8 cellular contexts compared by ENCODE assay signal in genomic region chr16:88857728-88858339, GRCh38. TPM values are rescaled to one million over a fixed set of nuclear protein-coding genes. Genes with fewer than 3 reads are reported as not detected.
DNase-seq lines count a peak whose midpoint lies in the region; ATAC-seq and TF ChIP-seq lines count a peak whose summit lies in the region.

No MANE protein-coding gene starts in this region.

- H3F3A ChIP-seq in GM23248 (ENCODE audit: insufficient read depth) = no peaks in the 10 kb centered on the region; the same call in 1 of the 2 replicates

- in situ Hi-C loops in GM23248 (cut with MboI) = no loop called here

- 12 to 14% methylated on average over 12 of the region's 12 CpGs for WGBS in GM23248 (ENCODE audit: low coverage in 1 of 2, low lambda C conversion rate in 2 of 2, missing lambda C conversion rate in 2 of 2), 2 experiments
- 19 to 21% methylated on average over 12 of the region's 12 CpGs for WGBS in ectodermal cell, 2 experiments

- no peaks in the 10 kb centered on the region for H3K9me2 ChIP-seq in GM23248 (ENCODE audit: insufficient read depth)

- DNase-seq in DND-41 (peak; percentile 75), GM23248 (peak; percentile 92), NCI-H2227 treated with DMSO at 0.1 percent for 48 hours (lab: John Stamatoyannopoulos, UW) (peak; percentile 7), medulla oblongata (ENCODE audit: extremely low spot score) (peak; percentile 86)
- peak; percentile 79 to 82 for DNase-seq in activated CD4-positive, alpha-beta T cell treated with anti-CD3 and anti-CD28 coated beads, Interleukin-2, amount 50 U/mL, for 48 hours
- peak; percentile 58 to 61 (median 60) for DNase-seq in stimulated activated CD4-positive, alpha-beta T cell treated with anti-CD3 and anti-CD28 coated beads, TNF-alpha, amount 100 ng/mL, for 4 hours (ENCODE audit: low read depth in 3 of 3)

- peaks cover 12% of the 10 kb centered on the region for H4K20me1 ChIP-seq in DND-41 (ENCODE audit: insufficient read depth, low read length)
- H4K20me1 ChIP-seq in GM23248 (ENCODE audit: insufficient read depth) = no peaks in the 10 kb centered on the region

- peak overlapping the region; percentile 58 to 87; a peak in 3 of 4 replicates for H3K4me3 ChIP-seq in DND-41 (ENCODE audit: low read depth in 1 of 2, low read length in 2 of 2)
- H3K4me3 ChIP-seq in GM23248 = peak overlapping the region; percentile 92
- H3K4me3 ChIP-seq in ectodermal cell (ENCODE audit: insufficient read depth, low read depth, low read length) = peak overlapping the region; percentile 98

- H3K79me2 ChIP-seq in DND-41 (ENCODE audit: insufficient read depth, low read length) (peaks cover 24% of the 10 kb centered on the region), GM23248 (ENCODE audit: insufficient read depth) (peaks cover 27% of the 10 kb centered on the region; the same call in 1 of the 2 replicates)

- H3K27me3 ChIP-seq in DND-41 (ENCODE audit: insufficient read depth, low read length, poor library complexity) = no peaks in the 10 kb centered on the region
- H3K27me3 ChIP-seq in GM23248 (replicated peaks; ENCODE audit: insufficient read depth) = no peaks in the 10 kb centered on the region
- H3K27me3 ChIP-seq in ectodermal cell (ENCODE audit: control insufficient read depth, insufficient read depth, low read length, poor library complexity, severe bottlenecking) = no peaks in the 10 kb centered on the region

- H3K4me1 ChIP-seq in DND-41 (ENCODE audit: insufficient read depth, low read length) (peaks cover 24% of the 10 kb centered on the region), GM23248 (ENCODE audit: insufficient read depth) (peaks cover 8% of the 10 kb centered on the region; the same call in 1 of the 2 replicates), ectodermal cell (ENCODE audit: control insufficient read depth, insufficient read depth, low read length) (peaks cover 10% of the 10 kb centered on the region)

- peak; percentile 81 for TF ChIP-seq CTCF in DND-41 (IDR thresholded peaks at IDR 0.05; ENCODE audit: borderline replicate concordance, extremely low read depth, low read length, poor library complexity, severe bottlenecking)

- H3K9ac ChIP-seq in DND-41 (ENCODE audit: low read depth, low read length) (peak overlapping the region; percentile 76), GM23248 (peak overlapping the region; percentile 79)

- H3K36me3 ChIP-seq in DND-41 (ENCODE audit: insufficient read depth, low read length) (peaks cover 38% of the 10 kb centered on the region), GM23248 (ENCODE audit: low read depth) (no peaks in the 10 kb centered on the region), ectodermal cell (ENCODE audit: control insufficient read depth, insufficient read depth, low read length) (peaks cover 13% of the 10 kb centered on the region)

- peak overlapping the region; percentile 88 for H3K4me2 ChIP-seq in DND-41 (ENCODE audit: insufficient read depth, low read length)
- H3K4me2 ChIP-seq in GM23248 (ENCODE audit: unreplicated experiment) = peak overlapping the region; percentile 91

- H2AFZ ChIP-seq in DND-41 (ENCODE audit: low read depth, low read length) (peak overlapping the region; percentile 97), GM23248 (peak overlapping the region; percentile 89)

- H3K27ac ChIP-seq in DND-41 (ENCODE audit: low read length) (peak overlapping the region; percentile 70), GM23248 (no peak overlapping the region), ectodermal cell (ENCODE audit: insufficient read depth, low read depth, low read length, poor library complexity, severe bottlenecking) (no peak overlapping the region)

- H3K9me3 ChIP-seq in DND-41 (ENCODE audit: insufficient read depth, low read length, severe bottlenecking) (no peaks in the 10 kb centered on the region), GM23248 (ENCODE audit: low read depth) (no peaks in the 10 kb centered on the region), ectodermal cell (ENCODE audit: control insufficient read depth, low read length) (no peaks in the 10 kb centered on the region)

- ATAC-seq in DND-41 (ENCODE audit: insufficient read depth, low read depth) = peak; percentile 74
- no peak for ATAC-seq in HG03280 (IDR thresholded peaks at IDR 0.05; ENCODE audit: unreplicated experiment)

RNA-seq across cellular contexts. Expression of gene TRAPPC2L, which starts 0.9 kb away (rescaled TPM):
- total RNA-seq in GM23248 (2014; rRNA removed; shearing (Covaris generic)) = 18.7 and 20.4 TPM in 2 replicates
- polyA plus RNA-seq in GM23248 (2016; fragmentation: Nextera tagmentation; extraction: Ambion mirVana) = 83.2 and 90.9 TPM in 2 replicates
- 98.9 TPM for polyA plus RNA-seq in ectodermal cell (2013, experiment 1 of 4)
- polyA plus RNA-seq in ectodermal cell (2013, experiment 2 of 4) = 91.2 TPM
- polyA plus RNA-seq in ectodermal cell (2013, experiment 3 of 4) = 65.1 TPM
- polyA plus RNA-seq in ectodermal cell (2013, experiment 4 of 4) = 84.7 TPM

RNA-seq across cellular contexts. Expression of gene GALNS, which starts 1.1 kb away (rescaled TPM):
- 21.5 and 24.0 TPM in 2 replicates for total RNA-seq in GM23248 (2014; rRNA removed; shearing (Covaris generic))
- 38.8 and 39.0 TPM in 2 replicates for polyA plus RNA-seq in GM23248 (2016; fragmentation: Nextera tagmentation; extraction: Ambion mirVana)
- polyA plus RNA-seq in ectodermal cell (2013, experiment 1 of 4) = 29.1 TPM
- 24.4 TPM for polyA plus RNA-seq in ectodermal cell (2013, experiment 2 of 4)
- 15.9 TPM for polyA plus RNA-seq in ectodermal cell (2013, experiment 3 of 4)
- polyA plus RNA-seq in ectodermal cell (2013, experiment 4 of 4) = 19.5 TPM

RNA-seq across cellular contexts. Expression of gene PABPN1L, which starts 8.6 kb away (rescaled TPM):
- total RNA-seq in GM23248 (2014; rRNA removed; shearing (Covaris generic)) = not detected in 2 replicates
- polyA plus RNA-seq in GM23248 (2016; fragmentation: Nextera tagmentation; extraction: Ambion mirVana) = not detected in 2 replicates
- polyA plus RNA-seq in ectodermal cell (2013, experiment 1 of 4) = not detected
- not detected for polyA plus RNA-seq in ectodermal cell (2013, experiment 2 of 4)
- polyA plus RNA-seq in ectodermal cell (2013, experiment 3 of 4) = not detected
- polyA plus RNA-seq in ectodermal cell (2013, experiment 4 of 4) = not detected

RNA-seq across cellular contexts. Expression of gene APRT, which starts 46.1 kb away (rescaled TPM):
- 105 and 150 TPM in 2 replicates for total RNA-seq in GM23248 (2014; rRNA removed; shearing (Covaris generic))
- polyA plus RNA-seq in GM23248 (2016; fragmentation: Nextera tagmentation; extraction: Ambion mirVana) = 224 and 226 TPM in 2 replicates
- 127 TPM for polyA plus RNA-seq in ectodermal cell (2013, experiment 1 of 4)
- polyA plus RNA-seq in ectodermal cell (2013, experiment 2 of 4) = 120 TPM
- 112 TPM for polyA plus RNA-seq in ectodermal cell (2013, experiment 3 of 4)
- 117 TPM for polyA plus RNA-seq in ectodermal cell (2013, experiment 4 of 4)

RNA-seq across cellular contexts. Expression of gene CDT1, which starts 54.2 kb away (rescaled TPM):
- 11.3 and 14.2 TPM in 2 replicates for total RNA-seq in GM23248 (2014; rRNA removed; shearing (Covaris generic))
- polyA plus RNA-seq in GM23248 (2016; fragmentation: Nextera tagmentation; extraction: Ambion mirVana) = 5.4 and 5.9 TPM in 2 replicates
- polyA plus RNA-seq in ectodermal cell (2013, experiment 1 of 4) = 49.5 TPM
- 50.5 TPM for polyA plus RNA-seq in ectodermal cell (2013, experiment 2 of 4)
- 52.1 TPM for polyA plus RNA-seq in ectodermal cell (2013, experiment 3 of 4)
- 45.4 TPM for polyA plus RNA-seq in ectodermal cell (2013, experiment 4 of 4)

Comparison
In these comparisons a context has a peak if more than half of its experiments do, and no peak if none do; other contexts are left out.
1. DNase-seq: peak in every context shown above with its lines; median percentile 92 in GM23248; 86 in medulla oblongata; 80 in activated CD4-positive, alpha-beta T cell treated with anti-CD3 and anti-CD28 coated beads, Interleukin-2, amount 50 U/mL, for 48 hours; 75 in DND-41; 60 in stimulated activated CD4-positive, alpha-beta T cell treated with anti-CD3 and anti-CD28 coated beads, TNF-alpha, amount 100 ng/mL, for 4 hours; 7 in NCI-H2227 treated with DMSO at 0.1 percent for 48 hours.